8 cellular contexts compared by ENCODE assay signal in the genomic region with DNA sequence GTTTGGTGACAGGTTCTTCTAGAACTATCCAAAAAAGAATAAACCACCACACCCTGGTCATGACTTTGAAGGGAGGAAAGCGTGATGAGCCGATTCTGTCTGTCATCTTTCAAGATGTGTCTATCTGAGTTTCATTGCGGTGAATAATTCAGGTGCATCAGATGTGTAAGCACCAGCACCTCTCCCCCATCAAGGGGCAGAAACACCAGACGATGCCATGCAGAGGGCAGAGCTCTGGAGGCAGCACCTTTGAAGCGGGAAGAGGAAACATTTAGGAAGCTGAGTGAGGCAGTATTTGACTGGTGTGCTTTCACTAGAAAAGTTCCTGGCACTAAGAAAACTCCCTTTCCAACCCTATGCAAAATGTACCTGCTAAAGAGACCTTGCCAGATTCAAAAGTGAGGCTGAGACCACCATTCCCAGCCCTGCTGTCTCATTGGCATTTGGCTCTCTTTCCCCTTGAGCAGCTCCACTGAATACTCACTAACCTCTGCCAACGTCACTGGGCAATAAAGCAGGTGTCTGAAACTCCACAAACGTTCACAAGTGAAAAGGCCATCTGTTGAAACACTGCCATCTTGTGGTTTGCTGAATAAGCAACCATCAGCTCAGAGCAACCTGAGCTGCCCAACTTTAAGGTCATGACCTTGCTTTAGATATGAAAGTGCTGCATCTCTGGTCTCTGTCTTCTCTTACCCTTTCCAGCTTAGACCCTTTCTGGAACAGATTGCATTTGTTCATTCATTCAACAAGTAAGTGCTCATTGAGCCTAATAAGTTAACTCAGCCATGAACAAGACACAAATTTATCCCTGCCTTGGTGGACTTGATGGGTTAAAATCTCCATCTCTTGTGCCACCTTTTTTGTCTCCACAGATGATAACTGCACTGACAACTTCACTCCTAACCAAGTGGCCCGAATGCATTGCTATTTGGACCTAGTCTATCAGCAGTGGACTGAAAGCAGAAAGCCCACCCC.
DNase-seq lines count a peak whose midpoint lies in the region; ATAC-seq and TF ChIP-seq lines count a peak whose summit lies in the region.

No MANE protein-coding gene starts in this region.

- H3K4me1 ChIP-seq in thyroid gland: peaks cover 0 to 7% of the 10 kb centered on the region in 2 donors

- H3K9me3 ChIP-seq in thyroid gland: no peaks in the 10 kb centered on the region

- intact Hi-C loops in thyroid gland (cut with DNase I): loop anchor here (5.0 to 10.0 kb wide), 2 partner anchors 129 to 317 kb away; no protein-coding TSS in a partner anchor

- in situ Hi-C loops in astrocyte of the cerebellum (cut with HindIII; ENCODE audit: low sequenced_read_pairs): no loop called here

- ATAC-seq in GM21381 (IDR thresholded peaks at IDR 0.05; ENCODE audit: unreplicated experiment): peak; percentile 89
- ATAC-seq in HG03558 (IDR thresholded peaks at IDR 0.05; ENCODE audit: extremely low read depth, unreplicated experiment): peak; percentile 88

- no peaks in the 10 kb centered on the region for H3K36me3 ChIP-seq in thyroid gland

- H3K27ac ChIP-seq in thyroid gland: no peak overlapping the region

- WGBS in thyroid gland, 2 donors: 53 to 60% methylated on average over 8 of the region's 8 CpGs

- TF ChIP-seq CTCF in astrocyte of the cerebellum (IDR thresholded peaks at IDR 0.05; ENCODE audit: low read depth, low read length, missing control alignments) (peak; percentile 73), thyroid gland (IDR thresholded peaks at IDR 0.05) (peak; percentile 27 to 73 (median 52))

- no peak overlapping the region for H3K4me3 ChIP-seq in astrocyte of the cerebellum (ENCODE audit: low read depth, low read length)
- H3K4me3 ChIP-seq in thyroid gland (replicated peaks in 1 of 3): no peak overlapping the region

- peak; percentile 11 for DNase-seq in GM04503 (ENCODE audit: low read depth)
- DNase-seq in NCI-H446 treated with DMSO at 0.1 percent for 48 hours (lab: John Stamatoyannopoulos, UW): peak; percentile 79
- DNase-seq in astrocyte of the cerebellum (ENCODE audit: low read depth): peak; percentile 32
- peak; percentile 73 for DNase-seq in inferior parietal cortex (ENCODE audit: extremely low spot score)
- peak; percentile 43 to 47 for DNase-seq in thyroid gland
- no peak for DNase-seq in activated CD4-positive, CD25-positive, alpha-beta regulatory T cell (lab: John Stamatoyannopoulos, UW)

- no peak for TF ChIP-seq POLR2A in thyroid gland (IDR thresholded peaks at IDR 0.05)

- no peaks in the 10 kb centered on the region for H3K27me3 ChIP-seq in thyroid gland

Comparison
In these comparisons a context has a peak if more than half of its experiments do, and no peak if none do; other contexts are left out.
1. DNase-seq: peak in GM04503 (single experiment), NCI-H446 treated with DMSO at 0.1 percent for 48 hours (single experiment), astrocyte of the cerebellum (single experiment), inferior parietal cortex (single experiment) and thyroid gland (2 of 2); none in activated CD4-positive, CD25-positive, alpha-beta regulatory T cell (0 of 4).